ENCODE assay signal across 11 cellular contexts in genomic region chr6:118639054-118639964, GRCh38.
DNase-seq lines count a peak whose midpoint lies in the region; ATAC-seq and FAIRE-seq lines count a peak whose summit lies in the region.
"Had no signal": no experiment of that assay in that cellular context is flagged by ENCODE, and none has a peak within 500 bp of the region (broad histone marks: within the 10 kb centered on the region; RNA-seq: fewer than 3 reads in every experiment).

No MANE protein-coding gene starts in this region.

- ATAC-seq in GM18858 (IDR thresholded peaks at IDR 0.05; ENCODE audit: unreplicated experiment), result peak; percentile 82
- peak; percentile 83 for ATAC-seq in GM21528 (IDR thresholded peaks at IDR 0.05; ENCODE audit: low FRiP score, unreplicated experiment)
- peak; percentile 88 for ATAC-seq in HG03432 (IDR thresholded peaks at IDR 0.05; ENCODE audit: unreplicated experiment)

- peak; percentile 82 for FAIRE-seq in islet of Langerhans (lab: Jason Lieb, UNC)
- FAIRE-seq: astrocyte had no signal

- DNase-seq in hypothalamus (lab: John Stamatoyannopoulos, UW) (no peak), NCI-H510A treated with DMSO at 0.1 percent for 48 hours (lab: John Stamatoyannopoulos, UW) (no peak), GM19238 (ENCODE audit: insufficient read length, low spot score) (no peak), NCI-H524 (lab: John Stamatoyannopoulos, UW) (no peak)
- DNase-seq: NCI-H446, trophoblast cell had no signal
